Comparison of ENCODE assay signal across 8 cellular contexts in the genomic region with DNA sequence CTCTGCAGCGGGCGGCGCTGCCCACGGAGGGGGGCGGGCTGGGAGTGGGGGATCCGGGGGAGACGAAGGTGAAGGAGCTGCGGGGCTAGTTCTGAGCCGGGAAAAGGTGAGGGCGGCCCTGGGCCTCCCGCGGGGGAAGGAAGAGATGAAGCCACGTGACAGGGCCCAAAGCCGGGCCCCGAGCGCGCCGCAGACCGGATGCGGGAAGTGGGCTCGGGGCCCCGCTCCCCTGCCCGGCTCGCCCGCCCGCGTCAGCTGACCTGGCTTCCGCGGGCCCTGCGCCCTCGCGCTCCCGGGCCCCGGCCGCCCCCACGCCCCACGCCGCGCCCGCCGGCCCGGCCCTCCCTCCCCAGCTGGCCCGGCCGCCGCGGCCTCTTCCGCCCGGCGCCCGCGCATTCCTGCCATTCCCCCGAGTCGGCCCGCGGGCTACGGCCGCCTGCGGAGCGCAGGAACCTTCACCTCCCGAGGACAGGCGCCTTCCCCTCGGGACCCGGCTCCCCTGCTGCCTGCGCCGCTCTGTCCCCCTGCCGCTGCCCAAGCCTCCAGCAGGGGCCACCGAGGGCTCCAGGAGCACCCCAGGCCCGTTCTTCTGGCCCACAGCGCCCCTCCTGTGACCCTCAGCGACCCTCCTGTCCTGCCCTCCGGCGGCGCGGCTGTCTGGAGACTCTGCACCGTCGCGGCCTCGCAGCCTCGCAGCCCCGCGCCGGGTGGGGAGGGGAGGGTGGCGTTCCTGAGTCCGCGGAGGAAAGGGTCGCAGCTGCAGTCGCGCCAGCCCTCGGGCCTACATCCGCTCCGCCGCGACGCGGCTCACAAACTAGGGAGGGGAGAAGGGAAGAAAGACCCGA. TPM values are rescaled to one million over a fixed set of nuclear protein-coding genes. Genes with fewer than 3 reads are reported as not detected.
DNase-seq lines count a peak whose midpoint lies in the region; ATAC-seq and TF ChIP-seq lines count a peak whose summit lies in the region.

No MANE protein-coding gene starts in this region.

- peaks cover 10% of the 10 kb centered on the region for H3K27me3 ChIP-seq in ectodermal cell (ENCODE audit: control insufficient read depth, insufficient read depth, low read length, poor library complexity, severe bottlenecking)
- H3K27me3 ChIP-seq in lower lobe of right lung (ENCODE audit: low read depth), result no peaks in the 10 kb centered on the region

- 3% methylated on average over 96 of the region's 96 CpGs for WGBS in ectodermal cell, 2 experiments

- DNase-seq in NCI-H1930 (lab: John Stamatoyannopoulos, UW) (peak; percentile 30 to 34), lower lobe of right lung (peak; percentile 90), NCI-H187 treated with DMSO at 0.1 percent for 48 hours (lab: John Stamatoyannopoulos, UW) (no peak)
- DNase-seq in activated CD4-positive, alpha-beta T cell treated with anti-CD3 and anti-CD28 coated beads, Interleukin-2, amount 50 U/mL, for 48 hours, result peak; percentile 74 to 79
- peak; percentile 51 to 72 (median 54) for DNase-seq in stimulated activated CD4-positive, alpha-beta T cell treated with anti-CD3 and anti-CD28 coated beads, TNF-alpha, amount 100 ng/mL, for 48 hours (ENCODE audit: low read depth in 3 of 3)

- H3K36me3 ChIP-seq in ectodermal cell (ENCODE audit: control insufficient read depth, insufficient read depth, low read length) (no peaks in the 10 kb centered on the region), lower lobe of right lung (no peaks in the 10 kb centered on the region)

- intact Hi-C loops in lower lobe of right lung (cut with DNase I), result loop anchor here (10.0 kb wide), 1 partner anchor 102 kb away; no protein-coding TSS in a partner anchor

- H3K27ac ChIP-seq in ectodermal cell (ENCODE audit: insufficient read depth, low read depth, low read length, poor library complexity, severe bottlenecking) (no peak overlapping the region), lower lobe of right lung (peak overlapping the region; percentile 99)

- TF ChIP-seq CTCF in lower lobe of right lung (IDR thresholded peaks at IDR 0.05), result peak; percentile 40

- peak; percentile 68 for ATAC-seq in HG02588 (IDR thresholded peaks at IDR 0.05; ENCODE audit: unreplicated experiment)
- peak; percentile 74 to 91 for ATAC-seq in lower lobe of right lung

- peaks cover 9% of the 10 kb centered on the region for H3K4me1 ChIP-seq in ectodermal cell (ENCODE audit: control insufficient read depth, insufficient read depth, low read length)
- peaks cover 79% of the 10 kb centered on the region for H3K4me1 ChIP-seq in lower lobe of right lung

- peak; percentile 52 for TF ChIP-seq POLR2A in GM15510 (IDR thresholded peaks at IDR 0.05; ENCODE audit: borderline replicate concordance, extremely low read depth, insufficient read length)

- peak overlapping the region; percentile 33 for H3K4me3 ChIP-seq in ectodermal cell (ENCODE audit: insufficient read depth, low read depth, low read length)
- H3K4me3 ChIP-seq in lower lobe of right lung, result peak overlapping the region; percentile 69

- H3K9me3 ChIP-seq in ectodermal cell (ENCODE audit: control insufficient read depth, low read length), result no peaks in the 10 kb centered on the region
- H3K9me3 ChIP-seq in lower lobe of right lung, result no peaks in the 10 kb centered on the region

RNA-seq across cellular contexts. Expression of a gene that starts 20.4 kb away (rescaled TPM):
- polyA plus RNA-seq in ectodermal cell (2013, experiment 1 of 4), result not detected
- 0.55 TPM for polyA plus RNA-seq in ectodermal cell (2013, experiment 2 of 4)
- polyA plus RNA-seq in ectodermal cell (2013, experiment 3 of 4), result not detected
- 0.20 TPM for polyA plus RNA-seq in ectodermal cell (2013, experiment 4 of 4)
- 18.1 TPM for total RNA-seq in lower lobe of right lung
